9 cellular contexts compared by ENCODE assay signal in genomic region chr5:122163151-122164069, GRCh38. TPM values are rescaled to one million over a fixed set of nuclear protein-coding genes. Genes with fewer than 3 reads are reported as not detected.
DNase-seq lines count a peak whose midpoint lies in the region; TF ChIP-seq lines count a peak whose summit lies in the region.
"Had no signal": no experiment of that assay in that cellular context is flagged by ENCODE, and none has a peak within 500 bp of the region (broad histone marks: within the 10 kb centered on the region; RNA-seq: fewer than 3 reads in every experiment).

No MANE protein-coding gene starts in this region.

- peaks cover 2% of the 10 kb centered on the region for H3K27me3 Mint-ChIP-seq in activated CD4-positive, alpha-beta memory T cell treated with anti-CD3 and anti-CD28 coated beads for 36 hours

- no peaks in the 10 kb centered on the region for H3K9me3 ChIP-seq in SK-N-MC (ENCODE audit: low read depth, low read length)
- no peaks in the 10 kb centered on the region for H3K9me3 ChIP-seq in skeletal muscle satellite cell (replicated peaks; ENCODE audit: low read length)
- no peaks in the 10 kb centered on the region for H3K9me3 ChIP-seq in OCI-LY7 (ENCODE audit: low read length)

- TF ChIP-seq POLR2A in erythroblast (IDR thresholded peaks at IDR 0.05; ENCODE audit: low read length), result no peak

- intact Hi-C loops in activated CD4-positive, alpha-beta memory T cell treated with anti-CD3 and anti-CD28 coated beads for 36 hours (cut with micrococcal nuclease), result loop anchor here (2.0 kb wide), 1 partner anchor 17 kb away; no protein-coding TSS in a partner anchor
- intact Hi-C loops in OCI-LY7 (cut with micrococcal nuclease; ENCODE audit: unreplicated experiment), result no loop called here

- POLR2A ChIA-PET in activated CD4-positive, alpha-beta memory T cell treated with anti-CD3 and anti-CD28 coated beads for 36 hours (lab: Charles Lee), result no interaction called here
- POLR2A ChIA-PET in OCI-LY7 (lab: Charles Lee), result interaction anchor here (0.5 to 0.7 kb wide), 4 partner anchors 19 to 1238 kb away, joined by 3 to 4 read pairs (median 3); no protein-coding TSS in a partner anchor

- peak overlapping the region; percentile 86 for H3K27ac ChIP-seq in SK-N-MC
- no peak overlapping the region for H3K27ac ChIP-seq in OCI-LY7 (ENCODE audit: low read depth, low read length, poor library complexity, severe bottlenecking)

- H3K4me3 Mint-ChIP-seq in activated CD4-positive, alpha-beta memory T cell treated with anti-CD3 and anti-CD28 coated beads for 36 hours, result no peak overlapping the region

- no peaks in the 10 kb centered on the region for H3K4me1 Mint-ChIP-seq in activated CD4-positive, alpha-beta memory T cell treated with anti-CD3 and anti-CD28 coated beads for 36 hours (ENCODE audit: low read depth)

- no peaks in the 10 kb centered on the region for H3K36me3 Mint-ChIP-seq in activated CD4-positive, alpha-beta memory T cell treated with anti-CD3 and anti-CD28 coated beads for 36 hours

- no peaks in the 10 kb centered on the region for H3K27me3 ChIP-seq in skeletal muscle satellite cell (ENCODE audit: control insufficient read depth, insufficient read depth, low read length)

- H3K9ac ChIP-seq in SK-N-MC (ENCODE audit: insufficient read length), result peak overlapping the region; percentile 43
- H3K9ac ChIP-seq in skeletal muscle satellite cell (ENCODE audit: low read depth, low read length), result peak overlapping the region; percentile 45

- H3K27ac Mint-ChIP-seq in activated CD4-positive, alpha-beta memory T cell treated with anti-CD3 and anti-CD28 coated beads for 36 hours, result no peak overlapping the region

- H2AFZ ChIP-seq in OCI-LY7 (ENCODE audit: low read length), result no peak overlapping the region

- BruUV-seq in OCI-LY7 (replicated peaks; lab: Mats Ljungman, UMichigan), result no TSS peak

- TF ChIP-seq CTCF in foreskin fibroblast (IDR thresholded peaks at IDR 0.05; ENCODE audit: low read depth, low read length) (no peak), OCI-LY7 (conservative IDR thresholded peaks at IDR 0.05; ENCODE audit: low read length) (no peak)

- peaks cover 45% of the 10 kb centered on the region for H3K4me1 ChIP-seq in skeletal muscle satellite cell (ENCODE audit: control insufficient read depth, insufficient read depth, low read length)
- H3K4me1 ChIP-seq in OCI-LY7 (ENCODE audit: insufficient read depth, low read length, poor library complexity, severe bottlenecking), result no peaks in the 10 kb centered on the region

- no peaks in the 10 kb centered on the region for H3K79me2 ChIP-seq in OCI-LY7 (ENCODE audit: insufficient read depth, low read depth, low read length)

- H3K4me3 ChIP-seq in SK-N-MC, result peak overlapping the region; percentile 45
- H3K4me3 ChIP-seq in foreskin fibroblast (ENCODE audit: low read depth in 1 of 2, low read length in 2 of 2), result no peak overlapping the region
- peak overlapping the region; percentile 23 for H3K4me3 ChIP-seq in skeletal muscle satellite cell (ENCODE audit: low read length)
- H3K4me3 ChIP-seq in OCI-LY7 (ENCODE audit: low read depth, low read length, poor library complexity, severe bottlenecking), result no peak overlapping the region
- H3K4me3 ChIP-seq: GM12878 had no signal

- no peaks in the 10 kb centered on the region for H3K9me3 Mint-ChIP-seq in activated CD4-positive, alpha-beta memory T cell treated with anti-CD3 and anti-CD28 coated beads for 36 hours

- no peaks in the 10 kb centered on the region for H3K9me2 ChIP-seq in OCI-LY7 (ENCODE audit: insufficient read depth, low read length)

- H3K4me2 ChIP-seq in skeletal muscle satellite cell (ENCODE audit: low read length) (peak overlapping the region; percentile 53), OCI-LY7 (ENCODE audit: low read length) (no peak overlapping the region)

- CTCF ChIA-PET in activated CD4-positive, alpha-beta memory T cell treated with anti-CD3 and anti-CD28 coated beads for 36 hours (lab: Charles Lee), result interaction anchor here (0.6 kb wide), 1 partner anchor 27 kb away, joined by 3 read pairs; no protein-coding TSS in a partner anchor
- CTCF ChIA-PET in OCI-LY7 (lab: Charles Lee; ENCODE audit: unreplicated experiment), result no interaction called here

- DNase-seq in GM04504 (ENCODE audit: low read depth) (peak; percentile 94), SK-N-MC (ENCODE audit: low read depth, low spot score) (peak; percentile 18), foreskin fibroblast (peak; percentile 89 to 95), NCI-H345 (lab: John Stamatoyannopoulos, UW) (no peak), erythroblast (lab: John Stamatoyannopoulos, UW) (no peak), OCI-LY7 (ENCODE audit: low spot score) (no peak)
- DNase-seq in activated CD4-positive, alpha-beta memory T cell treated with anti-CD3 and anti-CD28 coated beads for 36 hours, result no peak

- H4K20me1 ChIP-seq in OCI-LY7 (ENCODE audit: insufficient read depth, low read length), result no peaks in the 10 kb centered on the region

- H3K36me3 ChIP-seq in SK-N-MC (ENCODE audit: insufficient read depth, low read length), result no peaks in the 10 kb centered on the region
- no peaks in the 10 kb centered on the region for H3K36me3 ChIP-seq in skeletal muscle satellite cell (ENCODE audit: insufficient read depth, low read length)
- H3K36me3 ChIP-seq in OCI-LY7 (ENCODE audit: insufficient read depth, low read length), result no peaks in the 10 kb centered on the region

RNA-seq across cellular contexts. Expression of gene ZNF474, which starts 34.1 kb away (rescaled TPM):
- total RNA-seq in skeletal muscle satellite cell (2012; rRNA removed), result 0.22 TPM in 1 of 2 replicates, not detected in the other
- not detected for total RNA-seq in activated CD4-positive, alpha-beta memory T cell treated with anti-CD3 and anti-CD28 coated beads for 36 hours
- total RNA-seq in OCI-LY7 (2014; rRNA removed; shearing (Covaris generic)), result not detected in 2 replicates
- total RNA-seq in OCI-LY7 (2022), result not detected in 2 replicates

Comparison
In these comparisons a context has a peak if more than half of its experiments do, and no peak if none do; other contexts are left out.
1. DNase-seq: peak in GM04504 (single experiment), SK-N-MC (single experiment) and foreskin fibroblast (2 of 2); none in activated CD4-positive, alpha-beta memory T cell treated with anti-CD3 and anti-CD28 coated beads for 36 hours (single experiment), NCI-H345 (single experiment), erythroblast (0 of 2) and OCI-LY7 (single experiment).
2. H3K4me3 ChIP-seq: peak in SK-N-MC (single experiment) and skeletal muscle satellite cell (single experiment); none in foreskin fibroblast (0 of 2) and OCI-LY7 (single experiment).